In genomic region chr1:30718091-30718635, GRCh38 we compare ENCODE assay signal across 8 cellular contexts. TPM values are rescaled to one million over a fixed set of nuclear protein-coding genes. Genes with fewer than 3 reads are reported as not detected.
DNase-seq lines count a peak whose midpoint lies in the region; ATAC-seq and TF ChIP-seq lines count a peak whose summit lies in the region.

No MANE protein-coding gene starts in this region.

- H3K4me3 ChIP-seq in GM12864 (ENCODE audit: low read depth, low read length), result peak overlapping the region; percentile 44

- peaks cover 7% of the 10 kb centered on the region for H3K36me3 Mint-ChIP-seq in activated naive CD8-positive, alpha-beta T cell treated with anti-CD3 and anti-CD28 coated beads, Interleukin-2, amount 50 U/mL, for 24 hours (ENCODE audit: low read depth)
- no peaks in the 10 kb centered on the region for H3K36me3 Mint-ChIP-seq in type B pancreatic cell

- TF ChIP-seq CTCF in GM12864 (IDR thresholded peaks at IDR 0.05; ENCODE audit: low read depth, low read length, missing control alignments) (no peak), type B pancreatic cell (conservative IDR thresholded peaks at IDR 0.05) (no peak)

- H3K27ac Mint-ChIP-seq in activated naive CD8-positive, alpha-beta T cell treated with anti-CD3 and anti-CD28 coated beads, Interleukin-2, amount 50 U/mL, for 24 hours, result peak overlapping the region; percentile 82
- H3K27ac Mint-ChIP-seq in type B pancreatic cell, result peak overlapping the region; percentile 92

- H3K4me1 Mint-ChIP-seq in activated naive CD8-positive, alpha-beta T cell treated with anti-CD3 and anti-CD28 coated beads, Interleukin-2, amount 50 U/mL, for 24 hours, result peaks cover 30% of the 10 kb centered on the region
- H3K4me1 Mint-ChIP-seq in type B pancreatic cell (ENCODE audit: unreplicated experiment), result peaks cover 7% of the 10 kb centered on the region

- peaks cover 4% of the 10 kb centered on the region for H3K9me3 Mint-ChIP-seq in activated naive CD8-positive, alpha-beta T cell treated with anti-CD3 and anti-CD28 coated beads, Interleukin-2, amount 50 U/mL, for 24 hours
- H3K9me3 Mint-ChIP-seq in type B pancreatic cell, result peaks cover 10% of the 10 kb centered on the region

- peak; percentile 83 for ATAC-seq in HG02798 (IDR thresholded peaks at IDR 0.05; ENCODE audit: poor library complexity, unreplicated experiment)
- peak; percentile 95 for ATAC-seq in activated naive CD8-positive, alpha-beta T cell treated with anti-CD3 and anti-CD28 coated beads, Interleukin-2, amount 50 U/mL, for 24 hours

- H3K4me3 Mint-ChIP-seq in activated naive CD8-positive, alpha-beta T cell treated with anti-CD3 and anti-CD28 coated beads, Interleukin-2, amount 50 U/mL, for 24 hours, result peak overlapping the region; percentile 87
- peak overlapping the region; percentile 87 for H3K4me3 Mint-ChIP-seq in type B pancreatic cell

- intact Hi-C loops in cardiac septum (cut with DNase I), result no loop called here
- intact Hi-C loops in posterior vena cava (cut with DNase I), result no loop called here

- no peaks in the 10 kb centered on the region for H3K27me3 Mint-ChIP-seq in activated naive CD8-positive, alpha-beta T cell treated with anti-CD3 and anti-CD28 coated beads, Interleukin-2, amount 50 U/mL, for 24 hours
- peaks cover 3% of the 10 kb centered on the region for H3K27me3 Mint-ChIP-seq in type B pancreatic cell

- DNase-seq in GM12864 (ENCODE audit: low read depth) (peak; percentile 86), NCI-H1436 (lab: John Stamatoyannopoulos, UW) (peak; percentile 99), SW 1271 (lab: John Stamatoyannopoulos, UW) (peak; percentile 86 to 96), cardiac septum (ENCODE audit: low spot score) (peak; percentile 100), posterior vena cava (ENCODE audit: low spot score) (peak; percentile 100), type B pancreatic cell (ENCODE audit: extremely low spot score, unreplicated experiment) (peak; percentile 99)
- DNase-seq in activated naive CD8-positive, alpha-beta T cell treated with anti-CD3 and anti-CD28 coated beads, Interleukin-2, amount 50 U/mL, for 24 hours, result peak; percentile 99

RNA-seq across cellular contexts. Expression of gene MATN1, which starts 5.2 kb away (rescaled TPM):
- total RNA-seq in cardiac septum (not detected), posterior vena cava (not detected), type B pancreatic cell (ENCODE audit: low replicate concordance) (0.24 and 0.40 TPM in 2 replicates)

RNA-seq across cellular contexts. Expression of gene LAPTM5, which starts 39.4 kb away (rescaled TPM):
- total RNA-seq in cardiac septum (14.2 TPM), posterior vena cava (100 to 1,000 TPM in 1 of 2 donors, 10 to 100 TPM in 1; 80.1 to 120 TPM), type B pancreatic cell (ENCODE audit: low replicate concordance) (0.24 and 0.29 TPM in 2 replicates)

Comparison
In these comparisons a context has a peak if more than half of its experiments do, and no peak if none do; other contexts are left out.
1. Peak in every context shown above with its lines: DNase-seq, ATAC-seq and H3K4me3 ChIP-seq.
2. RNA of gene LAPTM5, which starts 39.4 kb away (total RNA-seq): 80.1 to 120 TPM in posterior vena cava and 14.2 TPM in cardiac septum (single experiment); 0.24 to 0.29 TPM in type B pancreatic cell; every median in the first group is over 10 times any median in the second.